ENCODE assay signal across 1 cellular context in the genomic region with DNA sequence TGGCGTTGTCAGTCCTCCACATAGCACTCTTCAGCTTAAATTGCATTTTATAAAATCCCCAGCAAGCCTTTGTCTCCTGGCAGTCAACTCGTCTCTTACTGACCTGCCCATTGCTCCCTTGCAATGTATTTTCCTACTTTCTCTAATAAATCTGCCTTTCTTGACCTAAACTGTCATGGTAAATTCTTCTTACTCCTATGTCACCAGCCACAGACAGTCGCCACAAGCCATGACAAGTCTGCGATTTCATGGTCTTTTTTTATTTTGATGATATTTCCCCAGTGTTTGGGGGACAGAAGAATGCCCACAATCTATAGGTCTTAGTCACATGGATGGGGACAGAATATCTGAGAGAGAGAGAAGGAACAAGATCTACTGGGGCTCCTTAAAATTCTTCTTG.
A peak's percentile ranks its signal among the peaks of the same experiment; 100 is the strongest.
TF ChIP-seq lines count a peak whose summit lies in the region.

No MANE protein-coding gene starts in this region.

TF ChIP-seq in GM12878, 131 proteins besides CTCF, POLR2A, EP300 and RAD21:
- TF ChIP-seq, protein P1, sequence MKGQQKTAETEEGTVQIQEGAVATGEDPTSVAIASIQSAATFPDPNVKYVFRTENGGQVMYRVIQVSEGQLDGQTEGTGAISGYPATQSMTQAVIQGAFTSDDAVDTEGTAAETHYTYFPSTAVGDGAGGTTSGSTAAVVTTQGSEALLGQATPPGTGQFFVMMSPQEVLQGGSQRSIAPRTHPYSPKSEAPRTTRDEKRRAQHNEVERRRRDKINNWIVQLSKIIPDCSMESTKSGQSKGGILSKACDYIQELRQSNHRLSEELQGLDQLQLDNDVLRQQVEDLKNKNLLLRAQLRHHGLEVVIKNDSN (IDR thresholded peaks at IDR 0.05; ENCODE audit: borderline replicate concordance, extremely low read length, insufficient read depth, low read depth, low read length) = no peak
- peak; percentile 80; the same call in 1 of the 2 replicates for TF ChIP-seq ZBED1 (IDR thresholded peaks at IDR 0.05; ENCODE audit: borderline replicate concordance)
- TF ChIP-seq, protein P2, sequence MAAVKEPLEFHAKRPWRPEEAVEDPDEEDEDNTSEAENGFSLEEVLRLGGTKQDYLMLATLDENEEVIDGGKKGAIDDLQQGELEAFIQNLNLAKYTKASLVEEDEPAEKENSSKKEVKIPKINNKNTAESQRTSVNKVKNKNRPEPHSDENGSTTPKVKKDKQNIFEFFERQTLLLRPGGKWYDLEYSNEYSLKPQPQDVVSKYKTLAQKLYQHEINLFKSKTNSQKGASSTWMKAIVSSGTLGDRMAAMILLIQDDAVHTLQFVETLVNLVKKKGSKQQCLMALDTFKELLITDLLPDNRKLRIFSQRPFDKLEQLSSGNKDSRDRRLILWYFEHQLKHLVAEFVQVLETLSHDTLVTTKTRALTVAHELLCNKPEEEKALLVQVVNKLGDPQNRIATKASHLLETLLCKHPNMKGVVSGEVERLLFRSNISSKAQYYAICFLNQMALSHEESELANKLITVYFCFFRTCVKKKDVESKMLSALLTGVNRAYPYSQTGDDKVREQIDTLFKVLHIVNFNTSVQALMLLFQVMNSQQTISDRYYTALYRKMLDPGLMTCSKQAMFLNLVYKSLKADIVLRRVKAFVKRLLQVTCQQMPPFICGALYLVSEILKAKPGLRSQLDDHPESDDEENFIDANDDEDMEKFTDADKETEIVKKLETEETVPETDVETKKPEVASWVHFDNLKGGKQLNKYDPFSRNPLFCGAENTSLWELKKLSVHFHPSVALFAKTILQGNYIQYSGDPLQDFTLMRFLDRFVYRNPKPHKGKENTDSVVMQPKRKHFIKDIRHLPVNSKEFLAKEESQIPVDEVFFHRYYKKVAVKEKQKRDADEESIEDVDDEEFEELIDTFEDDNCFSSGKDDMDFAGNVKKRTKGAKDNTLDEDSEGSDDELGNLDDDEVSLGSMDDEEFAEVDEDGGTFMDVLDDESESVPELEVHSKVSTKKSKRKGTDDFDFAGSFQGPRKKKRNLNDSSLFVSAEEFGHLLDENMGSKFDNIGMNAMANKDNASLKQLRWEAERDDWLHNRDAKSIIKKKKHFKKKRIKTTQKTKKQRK (IDR thresholded peaks at IDR 0.05; ENCODE audit: low read depth, low read length) = no peak
- TF ChIP-seq TAF1 (IDR thresholded peaks at IDR 0.05; ENCODE audit: borderline replicate concordance, low read depth, low read length) = 0 out of 2 replicates have a peak, but pooled peaks have one; percentile 10
- TF ChIP-seq SUPT20H (IDR thresholded peaks at IDR 0.05; ENCODE audit: borderline replicate concordance, control insufficient read depth, low read depth, low read length) = no peak
- peak; percentile 51; the same call in 1 of the 2 replicates for TF ChIP-seq SMARCA5 (IDR thresholded peaks at IDR 0.05)
- peak in 1 of 2 experiments; percentile 49; a peak in 1 of 4 replicates for TF ChIP-seq IKZF2 (IDR thresholded peaks at IDR 0.05)
- TF ChIP-seq BCL11A (IDR thresholded peaks at IDR 0.05; ENCODE audit: low read depth, low read length) = no peak
- TF ChIP-seq CREM (IDR thresholded peaks at IDR 0.05; ENCODE audit: low read depth) = no peak
- no peak for TF ChIP-seq CBFB (IDR thresholded peaks at IDR 0.05; ENCODE audit: low read depth)
- no peak for TF ChIP-seq CEBPB (IDR thresholded peaks at IDR 0.05; ENCODE audit: borderline replicate concordance in 1 of 2, low read depth in 2 of 2, low read length in 2 of 2)
- no peak for TF ChIP-seq PAX8 (IDR thresholded peaks at IDR 0.05)
- TF ChIP-seq MEF2B (IDR thresholded peaks at IDR 0.05; ENCODE audit: partially characterized antibody, poor library complexity, severe bottlenecking) = no peak
TF ChIP-seq in GM12878: peak in this region for 4.
